In genomic region chr6:84825461-84825860, GRCh38 we compare ENCODE assay signal across 18 cellular contexts.
DNase-seq lines count a peak whose midpoint lies in the region; ATAC-seq and TF ChIP-seq lines count a peak whose summit lies in the region.
"Had no signal": no experiment of that assay in that cellular context is flagged by ENCODE, and none has a peak within 500 bp of the region (broad histone marks: within the 10 kb centered on the region; RNA-seq: fewer than 3 reads in every experiment).

No MANE protein-coding gene starts in this region.

- H3K4ac ChIP-seq in mesenchymal stem cell (ENCODE audit: low read depth in 1 of 2, low read length in 2 of 2), result no peak overlapping the region

- TF ChIP-seq CTCF in cardiac fibroblast (IDR thresholded peaks at IDR 0.05; ENCODE audit: low read depth, low read length), result no peak

- H3K27me3 ChIP-seq in mesenchymal stem cell (ENCODE audit: control insufficient read depth in 1 of 2, insufficient read depth in 1 of 2, low read length in 2 of 2) (no peaks in the 10 kb centered on the region), H7 (ENCODE audit: control insufficient read depth, insufficient read depth, low read length) (no peaks in the 10 kb centered on the region), SJCRH30 (no peaks in the 10 kb centered on the region)
- H3K27me3 ChIP-seq: cardiac muscle cell, uterus had no signal

- WGBS in mesenchymal stem cell, result 25% methylated on average over 1 of the region's 1 CpG

- H3K4me3 ChIP-seq in cardiac fibroblast (replicated peaks in 1 of 2; ENCODE audit: low read depth in 2 of 2, low read length in 2 of 2) (no peak overlapping the region), mesenchymal stem cell (ENCODE audit: insufficient read depth in 1 of 2, low read depth in 1 of 2, low read length in 2 of 2) (no peak overlapping the region), H7 (ENCODE audit: insufficient read depth, low read depth, low read length) (no peak overlapping the region), SJCRH30 (no peak overlapping the region)
- H3K4me3 ChIP-seq: cardiac muscle cell, GM23338, PC-9, psoas muscle, uterus had no signal

- H3K36me3 ChIP-seq in mesenchymal stem cell (ENCODE audit: control insufficient read depth in 1 of 2, insufficient read depth in 2 of 2, low read depth in 1 of 2, low read length in 2 of 2), result no peaks in the 10 kb centered on the region
- no peaks in the 10 kb centered on the region for H3K36me3 ChIP-seq in H7 (replicated peaks; ENCODE audit: control insufficient read depth, insufficient read depth, low read length)
- H3K36me3 ChIP-seq in SJCRH30, result no peaks in the 10 kb centered on the region
- H3K36me3 ChIP-seq: cardiac muscle cell, uterus had no signal

- no peak overlapping the region for H3K9ac ChIP-seq in mesenchymal stem cell (ENCODE audit: low read length)

- peaks cover 2% of the 10 kb centered on the region for H3K9me3 Mint-ChIP-seq in activated CD8-positive, alpha-beta memory T cell treated with anti-CD3 and anti-CD28 coated beads, Interleukin-2, amount 10 ng/mL, durations not matched to agents 7 days and 5 days (ENCODE audit: low read depth)

- no peak overlapping the region for H3K27ac Mint-ChIP-seq in activated CD8-positive, alpha-beta memory T cell treated with anti-CD3 and anti-CD28 coated beads, Interleukin-2, amount 10 ng/mL, durations not matched to agents 7 days and 5 days
- H3K27ac Mint-ChIP-seq: GM23338; T-helper 1 cell treated with Interleukin-12 subunit alpha and Interleukin-12 subunit beta and Interleukin-4 antibody, amounts not matched to agents 30 μg/mL and 1 μg/mL, for 36 hours had no signal

- no peak overlapping the region for H4K91ac ChIP-seq in mesenchymal stem cell (ENCODE audit: low read length)

- no peaks in the 10 kb centered on the region for H3K9me3 ChIP-seq in mesenchymal stem cell (ENCODE audit: control insufficient read depth, low read length)
- 0 out of 2 replicates have a peak, but pooled peaks cover 2% of the 10 kb centered on the region for H3K9me3 ChIP-seq in SJCRH30 (replicated peaks)
- H3K9me3 ChIP-seq: psoas muscle, uterus had no signal

- H2BK15ac ChIP-seq in mesenchymal stem cell (ENCODE audit: low read depth, poor library complexity, severe bottlenecking), result no peak overlapping the region

- no peak overlapping the region for H2BK12ac ChIP-seq in mesenchymal stem cell (ENCODE audit: low read length in 2 of 2)

- H3K4me1 ChIP-seq in mesenchymal stem cell (ENCODE audit: control insufficient read depth, insufficient read depth, low read depth, low read length) (no peaks in the 10 kb centered on the region), SJCRH30 (no peaks in the 10 kb centered on the region)
- H3K4me1 ChIP-seq: psoas muscle, uterus had no signal

- H4K8ac ChIP-seq in mesenchymal stem cell (ENCODE audit: low read length), result no peak overlapping the region

- H3K14ac ChIP-seq in mesenchymal stem cell (ENCODE audit: low read length in 2 of 2), result no peak overlapping the region

- H2AK5ac ChIP-seq in mesenchymal stem cell (ENCODE audit: low read length, severe bottlenecking), result no peak overlapping the region

- DNase-seq in AG20443 (ENCODE audit: low spot score) (peak; percentile 24), MV-4-11 (lab: John Stamatoyannopoulos, UW) (peak; percentile 4), cardiac fibroblast (ENCODE audit: low read depth in 2 of 2) (peak; percentile 72 to 82), mesenchymal stem cell (peak; percentile 10), H7 (no peak), SJCRH30 (no peak), left lobe of liver (ENCODE audit: low spot score) (no peak)
- no peak for DNase-seq in activated CD8-positive, alpha-beta memory T cell treated with anti-CD3 and anti-CD28 coated beads, Interleukin-2, amount 10 ng/mL, durations not matched to agents 7 days and 5 days
- DNase-seq: activated CD4-positive, alpha-beta T cell treated with anti-CD3 and anti-CD28 coated beads, Interleukin-2, amount 50 U/mL, for 48 hours; activated effector memory CD4-positive, alpha-beta T cell treated with anti-CD3 and anti-CD28 coated beads, Interleukin-2, amount 50 U/mL, for 16 hours; NCI-H1105 treated with DMSO at 0.1 percent for 48 hours; PC-9; psoas muscle; stimulated activated CD4-positive, alpha-beta T cell treated with anti-CD3 and anti-CD28 coated beads, Interleukin-2, amount 100 ng/mL, for 48 hours; uterus had no signal

- no peaks in the 10 kb centered on the region for H3K4me1 Mint-ChIP-seq in activated CD8-positive, alpha-beta memory T cell treated with anti-CD3 and anti-CD28 coated beads, Interleukin-2, amount 10 ng/mL, durations not matched to agents 7 days and 5 days
- H3K4me1 Mint-ChIP-seq: GM23338 had no signal

- no peaks in the 10 kb centered on the region for H3K27me3 Mint-ChIP-seq in activated CD8-positive, alpha-beta memory T cell treated with anti-CD3 and anti-CD28 coated beads, Interleukin-2, amount 10 ng/mL, durations not matched to agents 7 days and 5 days

- no peak overlapping the region for H2BK5ac ChIP-seq in mesenchymal stem cell (ENCODE audit: low read depth, low read length, poor library complexity, severe bottlenecking)

- H3K23ac ChIP-seq in mesenchymal stem cell (ENCODE audit: low read length in 2 of 2), result no peak overlapping the region

- no peak overlapping the region for H3K27ac ChIP-seq in mesenchymal stem cell (ENCODE audit: low read length, poor library complexity, severe bottlenecking)
- H3K27ac ChIP-seq in SJCRH30, result no peak overlapping the region
- H3K27ac ChIP-seq: cardiac muscle cell, PC-9, psoas muscle, uterus had no signal

- no peak overlapping the region for H3K4me2 ChIP-seq in mesenchymal stem cell (ENCODE audit: low read length, poor library complexity, severe bottlenecking)
- H3K4me2 ChIP-seq: GM23338, PC-9 had no signal

- no peak overlapping the region for H3K4me3 Mint-ChIP-seq in activated CD8-positive, alpha-beta memory T cell treated with anti-CD3 and anti-CD28 coated beads, Interleukin-2, amount 10 ng/mL, durations not matched to agents 7 days and 5 days
- H3K4me3 Mint-ChIP-seq: GM23338; T-helper 1 cell treated with Interleukin-12 subunit alpha and Interleukin-12 subunit beta and Interleukin-4 antibody, amounts not matched to agents 30 μg/mL and 1 μg/mL, for 36 hours had no signal

- CTCF ChIA-PET in activated CD8-positive, alpha-beta memory T cell treated with anti-CD3 and anti-CD28 coated beads, Interleukin-2, amount 10 ng/mL, durations not matched to agents 7 days and 5 days (lab: Charles Lee), result no interaction called here

- H3K79me1 ChIP-seq in mesenchymal stem cell (replicated peaks; ENCODE audit: low read length, poor library complexity, severe bottlenecking), result no peaks in the 10 kb centered on the region

- H2AFZ ChIP-seq in mesenchymal stem cell (ENCODE audit: low read depth, low read length), result no peak overlapping the region
- H2AFZ ChIP-seq: GM23338, PC-9 had no signal

- no peaks in the 10 kb centered on the region for H3K36me3 Mint-ChIP-seq in activated CD8-positive, alpha-beta memory T cell treated with anti-CD3 and anti-CD28 coated beads, Interleukin-2, amount 10 ng/mL, durations not matched to agents 7 days and 5 days

- H2BK120ac ChIP-seq in mesenchymal stem cell (ENCODE audit: low read depth, low read length), result no peak overlapping the region

- ATAC-seq in activated CD8-positive, alpha-beta memory T cell treated with anti-CD3 and anti-CD28 coated beads, Interleukin-2, amount 10 ng/mL, durations not matched to agents 7 days and 5 days, result no peak
- ATAC-seq in left lobe of liver, result no peak
- ATAC-seq: GM23338, psoas muscle had no signal

- H3K18ac ChIP-seq in mesenchymal stem cell (ENCODE audit: low read depth in 1 of 2, low read length in 2 of 2), result no peak overlapping the region

Comparison
In these comparisons a context has a peak if more than half of its experiments do, and no peak if none do; other contexts are left out.
1. DNase-seq: peak in AG20443 (single experiment), MV-4-11 (single experiment), cardiac fibroblast (2 of 2) and mesenchymal stem cell (single experiment); none in activated CD8-positive, alpha-beta memory T cell treated with anti-CD3 and anti-CD28 coated beads, Interleukin-2, amount 10 ng/mL, durations not matched to agents 7 days and 5 days (single experiment), H7 (single experiment), SJCRH30 (0 of 2) and left lobe of liver (single experiment).